In the genomic region with DNA sequence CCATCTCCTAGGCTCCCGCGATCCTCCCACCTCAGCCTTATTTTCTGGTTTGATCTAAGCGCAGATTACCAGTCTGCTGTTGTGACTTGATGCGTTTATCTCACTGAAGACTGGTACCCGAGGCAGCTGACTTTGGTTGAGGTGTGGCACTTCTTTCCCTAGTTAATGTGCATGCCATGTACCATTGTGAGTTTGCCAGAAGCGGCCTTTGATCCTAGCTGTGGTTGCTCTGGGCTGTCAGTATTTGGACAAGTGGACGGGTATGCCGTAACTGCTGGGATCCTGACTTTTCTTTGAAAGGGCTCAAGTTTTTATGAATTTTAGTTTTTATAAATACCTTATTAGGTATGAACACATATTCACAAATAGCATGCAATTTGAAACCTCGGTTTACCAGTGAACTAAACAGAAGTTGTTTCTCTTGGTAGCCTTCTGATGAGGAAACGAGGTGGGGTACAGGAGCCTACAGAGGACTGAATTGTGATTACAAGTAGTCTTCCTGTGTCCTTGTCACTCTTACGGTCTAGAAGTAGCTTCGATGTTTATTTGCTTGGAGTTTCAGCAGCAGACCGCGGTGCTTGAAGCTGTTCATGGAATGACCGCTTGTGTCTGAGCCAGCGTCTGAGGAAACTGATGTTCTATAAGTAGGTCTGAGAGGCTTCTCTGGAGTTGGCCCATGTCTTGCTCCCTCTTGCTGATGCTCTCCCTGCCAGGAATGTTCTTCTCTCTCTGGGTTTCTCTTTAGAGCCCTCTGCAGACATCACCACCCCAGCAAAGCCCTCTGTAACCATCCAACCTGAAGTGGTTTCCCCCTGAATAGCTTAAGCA, we compare ENCODE assay signal across 17 cellular contexts. TPM values are rescaled to one million over a fixed set of nuclear protein-coding genes. Genes with fewer than 3 reads are reported as not detected.
DNase-seq lines count a peak whose midpoint lies in the region; ATAC-seq and TF ChIP-seq lines count a peak whose summit lies in the region.
"Had no signal": no experiment of that assay in that cellular context is flagged by ENCODE, and none has a peak within 500 bp of the region (broad histone marks: within the 10 kb centered on the region; RNA-seq: fewer than 3 reads in every experiment).

No MANE protein-coding gene starts in this region.

- H3K4me3 Mint-ChIP-seq in activated T-cell treated with anti-CD3 and anti-CD28 coated beads, Interleukin-2, amount 50 U/mL, for 72 hours, result no peak overlapping the region
- no peak overlapping the region for H3K4me3 Mint-ChIP-seq in activated CD4-positive, alpha-beta memory T cell treated with anti-CD3 and anti-CD28 coated beads for 36 hours
- peak overlapping the region; percentile 74 for H3K4me3 Mint-ChIP-seq in endothelial cell (ENCODE audit: unreplicated experiment)
- H3K4me3 Mint-ChIP-seq: WTC11 had no signal

- WGBS in spleen, 5 donors, result 70 to 88% (median 81%) methylated on average over 16 of the region's 16 CpGs

- TF ChIP-seq POLR2A in spleen (IDR thresholded peaks at IDR 0.05), result no peak

- no peaks in the 10 kb centered on the region for H3K9me3 Mint-ChIP-seq in activated T-cell treated with anti-CD3 and anti-CD28 coated beads, Interleukin-2, amount 50 U/mL, for 72 hours
- peaks cover 1% of the 10 kb centered on the region for H3K9me3 Mint-ChIP-seq in activated CD4-positive, alpha-beta memory T cell treated with anti-CD3 and anti-CD28 coated beads for 36 hours
- H3K9me3 Mint-ChIP-seq in endothelial cell (ENCODE audit: unreplicated experiment), result no peaks in the 10 kb centered on the region
- H3K9me3 Mint-ChIP-seq: natural killer cell treated with Interleukin-12 subunit alpha and Interleukin-12 subunit beta and Interleukin-15 and Interleukin-18, amount 100 ng/mL, for 72 hours; WTC11 had no signal

- H3K27ac ChIP-seq in spleen, result peak overlapping the region in 7 of 8 donors; percentile 53 to 77 (median 72)
- no peak overlapping the region for H3K27ac ChIP-seq in substantia nigra (ENCODE audit: low read depth, low read length, poor library complexity, severe bottlenecking)
- H3K27ac ChIP-seq: GM23248, Peyer's patch had no signal

- peaks cover 0 to 30% (median 0%) of the 10 kb centered on the region in 6 donors for H3K36me3 ChIP-seq in spleen
- H3K36me3 ChIP-seq: Peyer's patch had no signal

- TF ChIP-seq CTCF in endothelial cell (IDR thresholded peaks at IDR 0.05; ENCODE audit: unreplicated experiment), result no peak
- TF ChIP-seq CTCF in spleen (IDR thresholded peaks at IDR 0.05 in 8 of 11, conservative IDR thresholded peaks at IDR 0.05 in 3 of 11), result no peak

- DNase-seq in activated T-cell treated with anti-CD3 and anti-CD28 coated beads, Interleukin-2, amount 50 U/mL, for 72 hours, result no peak
- no peak for DNase-seq in activated T-cell treated with anti-CD3 and anti-CD28 coated beads for 4 hours
- DNase-seq in activated CD4-positive, alpha-beta memory T cell treated with anti-CD3 and anti-CD28 coated beads for 36 hours, result no peak
- DNase-seq in endothelial cell (ENCODE audit: low spot score), result no peak
- no peak for DNase-seq in spleen
- no peak for DNase-seq in substantia nigra (lab: John Stamatoyannopoulos, UW)
- DNase-seq: COR-L47, GM23248, mammary epithelial cell, NCI-H1105 treated with DMSO at 0.1 percent for 48 hours, NCI-H2171, NCI-H774, Peyer's patch had no signal

- H3K27me3 Mint-ChIP-seq in activated T-cell treated with anti-CD3 and anti-CD28 coated beads, Interleukin-2, amount 50 U/mL, for 72 hours (ENCODE audit: low read depth), result no peaks in the 10 kb centered on the region
- no peaks in the 10 kb centered on the region for H3K27me3 Mint-ChIP-seq in activated CD4-positive, alpha-beta memory T cell treated with anti-CD3 and anti-CD28 coated beads for 36 hours
- peaks cover 5% of the 10 kb centered on the region for H3K27me3 Mint-ChIP-seq in endothelial cell (ENCODE audit: unreplicated experiment)
- H3K27me3 Mint-ChIP-seq: natural killer cell treated with Interleukin-12 subunit alpha and Interleukin-12 subunit beta and Interleukin-15 and Interleukin-18, amount 100 ng/mL, for 72 hours had no signal

- H3K27ac Mint-ChIP-seq in activated T-cell treated with anti-CD3 and anti-CD28 coated beads, Interleukin-2, amount 50 U/mL, for 72 hours, result peak overlapping the region; percentile 86
- H3K27ac Mint-ChIP-seq in activated CD4-positive, alpha-beta memory T cell treated with anti-CD3 and anti-CD28 coated beads for 36 hours, result peak overlapping the region; percentile 11
- H3K27ac Mint-ChIP-seq in endothelial cell (ENCODE audit: unreplicated experiment), result peak overlapping the region; percentile 14
- H3K27ac Mint-ChIP-seq: WTC11 had no signal

- H3K27me3 ChIP-seq in spleen (replicated peaks in 1 of 7), result no peaks in the 10 kb centered on the region
- H3K27me3 ChIP-seq: Peyer's patch had no signal

- H3K4me1 ChIP-seq in spleen, result peaks cover 51 to 95% (median 81%) of the 10 kb centered on the region in 6 donors

- ATAC-seq in activated T-cell treated with anti-CD3 and anti-CD28 coated beads, Interleukin-2, amount 50 U/mL, for 72 hours (replicated peaks in 1 of 2), result no peak
- ATAC-seq in GM21786 (IDR thresholded peaks at IDR 0.05; ENCODE audit: unreplicated experiment) (no peak), HG03135 (IDR thresholded peaks at IDR 0.05; ENCODE audit: unreplicated experiment) (no peak)
- ATAC-seq: natural killer cell treated with Interleukin-12 subunit alpha and Interleukin-12 subunit beta and Interleukin-15 and Interleukin-18, amount 100 ng/mL, for 72 hours; WTC11 had no signal

- CTCF ChIA-PET in activated CD4-positive, alpha-beta memory T cell treated with anti-CD3 and anti-CD28 coated beads for 36 hours (lab: Charles Lee), result no interaction called here

- peaks cover 0 to 4% (median under 1%) of the 10 kb centered on the region in 8 donors for H3K9me3 ChIP-seq in spleen
- H3K9me3 ChIP-seq: Peyer's patch had no signal

- POLR2A ChIA-PET in activated CD4-positive, alpha-beta memory T cell treated with anti-CD3 and anti-CD28 coated beads for 36 hours (lab: Charles Lee), result interaction anchor here (1.5 kb wide), 1 partner anchor 41 kb away, joined by 4 read pairs; no protein-coding TSS in a partner anchor

- no peak overlapping the region for H3K4me3 ChIP-seq in spleen
- H3K4me3 ChIP-seq: GM23248, Peyer's patch had no signal

- intact Hi-C loops in activated CD4-positive, alpha-beta memory T cell treated with anti-CD3 and anti-CD28 coated beads for 36 hours (cut with micrococcal nuclease), result no loop called here
- intact Hi-C loops in spleen (cut with DNase I; ENCODE audit: low total_unique reads), result no loop called here

- peaks cover 11% of the 10 kb centered on the region for H3K4me1 Mint-ChIP-seq in activated T-cell treated with anti-CD3 and anti-CD28 coated beads, Interleukin-2, amount 50 U/mL, for 72 hours (ENCODE audit: low read depth)
- H3K4me1 Mint-ChIP-seq in activated CD4-positive, alpha-beta memory T cell treated with anti-CD3 and anti-CD28 coated beads for 36 hours (ENCODE audit: low read depth), result peaks cover 31% of the 10 kb centered on the region
- peaks cover 45% of the 10 kb centered on the region for H3K4me1 Mint-ChIP-seq in endothelial cell (ENCODE audit: unreplicated experiment)

- H3K36me3 Mint-ChIP-seq in activated T-cell treated with anti-CD3 and anti-CD28 coated beads, Interleukin-2, amount 50 U/mL, for 72 hours (ENCODE audit: insufficient read depth in 2 of 2), result peaks cover 0 to 11% of the 10 kb centered on the region in 2 donors
- peaks cover 4% of the 10 kb centered on the region for H3K36me3 Mint-ChIP-seq in activated CD4-positive, alpha-beta memory T cell treated with anti-CD3 and anti-CD28 coated beads for 36 hours
- peaks cover 47% of the 10 kb centered on the region for H3K36me3 Mint-ChIP-seq in endothelial cell (ENCODE audit: low read depth, unreplicated experiment)
- H3K36me3 Mint-ChIP-seq: natural killer cell treated with Interleukin-12 subunit alpha and Interleukin-12 subunit beta and Interleukin-15 and Interleukin-18, amount 100 ng/mL, for 72 hours had no signal

RNA-seq across cellular contexts. Expression of a gene that starts 39.9 kb away (rescaled TPM):
- total RNA-seq in activated T-cell treated with anti-CD3 and anti-CD28 coated beads, Interleukin-2, amount 50 U/mL, for 72 hours, result 100 to 1,000 TPM; 175 to 204 TPM
- 10 to 100 TPM; 68.1 to 68.5 TPM for total RNA-seq in activated CD4-positive, alpha-beta memory T cell treated with anti-CD3 and anti-CD28 coated beads for 36 hours
- total RNA-seq in endothelial cell (ENCODE audit: unreplicated experiment) (315 TPM), spleen (100 to 1,000 TPM; 152 to 202 (median 182) TPM)
- polyA plus RNA-seq in spleen, result 10 to 100 TPM; 14.5 to 37.6 (median 18.0) TPM

Comparison
In these comparisons a context has a peak if more than half of its experiments do, and no peak if none do; other contexts are left out.
1. H3K27ac Mint-ChIP-seq: peak in every context shown above with its lines; median percentile 86 in activated T-cell treated with anti-CD3 and anti-CD28 coated beads, Interleukin-2, amount 50 U/mL, for 72 hours; 14 in endothelial cell; 11 in activated CD4-positive, alpha-beta memory T cell treated with anti-CD3 and anti-CD28 coated beads for 36 hours.